In genomic region chr2:219469186-219469724, GRCh38 we compare ENCODE assay signal across 13 cellular contexts. TPM values are rescaled to one million over a fixed set of nuclear protein-coding genes. Genes with fewer than 3 reads are reported as not detected.
DNase-seq lines count a peak whose midpoint lies in the region; ATAC-seq and TF ChIP-seq lines count a peak whose summit lies in the region.
"Had no signal": no experiment of that assay in that cellular context is flagged by ENCODE, and none has a peak within 500 bp of the region (broad histone marks: within the 10 kb centered on the region; RNA-seq: fewer than 3 reads in every experiment).

No MANE protein-coding gene starts in this region.

- peaks cover 4% of the 10 kb centered on the region for H3K36me3 ChIP-seq in rectal smooth muscle tissue (ENCODE audit: control insufficient read depth, insufficient read depth, low read length)
- H3K36me3 ChIP-seq: thyroid gland had no signal

- no peak overlapping the region for H3K4me3 ChIP-seq in rectal smooth muscle tissue (ENCODE audit: low read length)
- H3K4me3 ChIP-seq: thyroid gland had no signal

- no peaks in the 10 kb centered on the region for H3K36me3 Mint-ChIP-seq in activated CD8-positive, alpha-beta memory T cell treated with anti-CD3 and anti-CD28 coated beads, Interleukin-2, amount 10 ng/mL, durations not matched to agents 7 days and 5 days

- peak overlapping the region; percentile 66 for H3K27ac ChIP-seq in rectal smooth muscle tissue (ENCODE audit: low read depth, low read length)
- H3K27ac ChIP-seq: thyroid gland had no signal

- H3K27me3 Mint-ChIP-seq in activated CD8-positive, alpha-beta memory T cell treated with anti-CD3 and anti-CD28 coated beads, Interleukin-2, amount 10 ng/mL, durations not matched to agents 7 days and 5 days = no peaks in the 10 kb centered on the region

- DNase-seq in H4 (ENCODE audit: low spot score) = peak; percentile 47
- peak; percentile 46 for DNase-seq in fibroblast of peridontal ligament (ENCODE audit: extremely low read depth)
- no peak for DNase-seq in NCI-H446 (lab: John Stamatoyannopoulos, UW)
- no peak for DNase-seq in anterior cingulate cortex (lab: John Stamatoyannopoulos, UW)
- DNase-seq in ureter (ENCODE audit: low spot score) = no peak
- DNase-seq in activated CD8-positive, alpha-beta memory T cell treated with anti-CD3 and anti-CD28 coated beads, Interleukin-2, amount 10 ng/mL, durations not matched to agents 7 days and 5 days = no peak
- DNase-seq: Calu3, hippocampal formation, NCI-H2107, thyroid gland had no signal

- CTCF ChIA-PET in activated CD8-positive, alpha-beta memory T cell treated with anti-CD3 and anti-CD28 coated beads, Interleukin-2, amount 10 ng/mL, durations not matched to agents 7 days and 5 days (lab: Charles Lee) = interaction anchor here (1.9 kb wide), 1 partner anchor 61 kb away, joined by 9 read pairs; no protein-coding TSS in a partner anchor

- no peak overlapping the region for H3K27ac Mint-ChIP-seq in activated CD8-positive, alpha-beta memory T cell treated with anti-CD3 and anti-CD28 coated beads, Interleukin-2, amount 10 ng/mL, durations not matched to agents 7 days and 5 days

- H3K9ac ChIP-seq in rectal smooth muscle tissue (ENCODE audit: low read length) = no peak overlapping the region

- H3K4me1 Mint-ChIP-seq in activated CD8-positive, alpha-beta memory T cell treated with anti-CD3 and anti-CD28 coated beads, Interleukin-2, amount 10 ng/mL, durations not matched to agents 7 days and 5 days = no peaks in the 10 kb centered on the region

- H3K4me1 ChIP-seq in rectal smooth muscle tissue (ENCODE audit: control insufficient read depth, insufficient read depth, low read length) = peaks cover 31% of the 10 kb centered on the region
- H3K4me1 ChIP-seq: thyroid gland had no signal

- H3K4me3 Mint-ChIP-seq in activated CD8-positive, alpha-beta memory T cell treated with anti-CD3 and anti-CD28 coated beads, Interleukin-2, amount 10 ng/mL, durations not matched to agents 7 days and 5 days = no peak overlapping the region

- no peaks in the 10 kb centered on the region for H3K27me3 ChIP-seq in rectal smooth muscle tissue (ENCODE audit: control insufficient read depth, insufficient read depth, low read length)
- H3K27me3 ChIP-seq: thyroid gland had no signal

- ATAC-seq in SK-N-SH treated with all-trans-retinoic acid at 6 μM for 48 hours = peak; percentile 80
- no peak for ATAC-seq in activated CD8-positive, alpha-beta memory T cell treated with anti-CD3 and anti-CD28 coated beads, Interleukin-2, amount 10 ng/mL, durations not matched to agents 7 days and 5 days

- no peaks in the 10 kb centered on the region for H3K9me3 Mint-ChIP-seq in activated CD8-positive, alpha-beta memory T cell treated with anti-CD3 and anti-CD28 coated beads, Interleukin-2, amount 10 ng/mL, durations not matched to agents 7 days and 5 days (ENCODE audit: low read depth)

TF ChIP-seq in SK-N-SH treated with all-trans-retinoic acid at 6 μM for 48 hours, 23 proteins besides CTCF, POLR2A, EP300 and RAD21:
- TF ChIP-seq ZC3H10 (CRISPR knock-in tag; IDR thresholded peaks at IDR 0.05) (no peak), TOX (CRISPR knock-in tag; IDR thresholded peaks at IDR 0.05; ENCODE audit: borderline replicate concordance) (no peak), POU6F1 (CRISPR knock-in tag; IDR thresholded peaks at IDR 0.05; ENCODE audit: borderline replicate concordance, low read depth) (no peak), GLIS3 (CRISPR knock-in tag; IDR thresholded peaks at IDR 0.05) (no peak), RARB (CRISPR knock-in tag; IDR thresholded peaks at IDR 0.05) (no peak), OSR1 (CRISPR knock-in tag; IDR thresholded peaks at IDR 0.05) (no peak), CSRNP3 (CRISPR knock-in tag; IDR thresholded peaks at IDR 0.05) (no peak), BACH2 (CRISPR knock-in tag; IDR thresholded peaks at IDR 0.05; ENCODE audit: borderline replicate concordance) (no peak), ZNF70 (CRISPR knock-in tag; IDR thresholded peaks at IDR 0.05) (no peak), TSHZ2 (CRISPR knock-in tag; IDR thresholded peaks at IDR 0.05) (no peak), TCF4 (CRISPR knock-in tag; IDR thresholded peaks at IDR 0.05; ENCODE audit: borderline replicate concordance) (no peak)

RNA-seq across cellular contexts. Expression of gene GMPPA, which starts 29.4 kb away (rescaled TPM):
- 74.0 TPM in 2 replicates for total RNA-seq in H4 (2014; rRNA removed; shearing (Covaris generic))
- total RNA-seq in ureter = 31.9 TPM
- 10 to 100 TPM; 36.5 to 42.6 TPM for total RNA-seq in activated CD8-positive, alpha-beta memory T cell treated with anti-CD3 and anti-CD28 coated beads, Interleukin-2, amount 10 ng/mL, durations not matched to agents 7 days and 5 days

RNA-seq across cellular contexts. Expression of gene SPEG, which starts 34.6 kb away (rescaled TPM):
- total RNA-seq in H4 (2014; rRNA removed; shearing (Covaris generic)) = 2.5 and 3.7 TPM in 2 replicates
- total RNA-seq in ureter = 76.6 TPM
- 1 to 10 TPM in 1 of 2 experiments, under 1 TPM in 1; 0.52 to 1.3 TPM for total RNA-seq in activated CD8-positive, alpha-beta memory T cell treated with anti-CD3 and anti-CD28 coated beads, Interleukin-2, amount 10 ng/mL, durations not matched to agents 7 days and 5 days

RNA-seq across cellular contexts. Expression of gene ASIC4, which starts 45.0 kb away (rescaled TPM):
- total RNA-seq in H4 (2014; rRNA removed; shearing (Covaris generic)) = not detected in 2 replicates
- total RNA-seq in ureter = 0.13 TPM
- under 1 TPM in 1 of 2 experiments, not detected in 1; 0.09 TPM for total RNA-seq in activated CD8-positive, alpha-beta memory T cell treated with anti-CD3 and anti-CD28 coated beads, Interleukin-2, amount 10 ng/mL, durations not matched to agents 7 days and 5 days
- total RNA-seq: mononuclear cell, thyroid gland had no signal

RNA-seq across cellular contexts. Expression of gene DES, which starts 51.1 kb away (rescaled TPM):
- 0.68 and 1.2 TPM in 2 replicates for total RNA-seq in H4 (2014; rRNA removed; shearing (Covaris generic))
- 1,211 TPM for total RNA-seq in ureter
- not detected for total RNA-seq in activated CD8-positive, alpha-beta memory T cell treated with anti-CD3 and anti-CD28 coated beads, Interleukin-2, amount 10 ng/mL, durations not matched to agents 7 days and 5 days
- total RNA-seq: Calu3 had no signal

Comparison
In these comparisons a context has a peak if more than half of its experiments do, and no peak if none do; other contexts are left out.
1. DNase-seq: peak in H4 (single experiment) and fibroblast of peridontal ligament (single experiment); none in NCI-H446 (0 of 2), anterior cingulate cortex (0 of 58), ureter (single experiment) and activated CD8-positive, alpha-beta memory T cell treated with anti-CD3 and anti-CD28 coated beads, Interleukin-2, amount 10 ng/mL, durations not matched to agents 7 days and 5 days (single experiment).
2. RNA of gene SPEG, which starts 34.6 kb away (total RNA-seq): 76.6 TPM in ureter (single experiment); 2.5 to 3.7 TPM in H4 and 0.52 to 1.3 TPM in activated CD8-positive, alpha-beta memory T cell treated with anti-CD3 and anti-CD28 coated beads, Interleukin-2, amount 10 ng/mL, durations not matched to agents 7 days and 5 days; every median in the first group is over 10 times any median in the second.